Comparison of ENCODE assay signal across 2 cellular contexts in the genomic region with DNA sequence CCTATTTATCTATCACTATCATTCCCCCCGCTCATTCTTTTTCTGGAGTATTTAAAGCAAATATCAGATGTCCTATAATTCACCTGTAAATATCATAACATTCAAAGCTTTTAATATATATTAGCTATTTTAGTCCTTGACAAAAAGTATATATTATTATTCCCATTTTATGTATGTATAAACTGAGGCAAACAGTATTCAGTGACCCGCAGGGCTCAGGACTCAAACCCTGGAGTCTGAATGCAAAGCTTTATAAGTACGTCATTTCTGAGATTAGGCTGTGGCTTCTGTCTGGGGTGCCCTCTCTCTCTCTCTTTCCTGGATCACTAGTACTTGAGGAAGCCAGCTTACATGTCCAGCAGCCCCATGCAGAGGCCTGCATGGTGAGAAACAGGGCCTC.
TF ChIP-seq lines count a peak whose summit lies in the region.

No MANE protein-coding gene starts in this region.

TF ChIP-seq in HepG2, 621 proteins besides CTCF, POLR2A, EP300 and RAD21:
- TF ChIP-seq ZNF629 (CRISPR knock-in tag; conservative IDR thresholded peaks at IDR 0.05) (peak; percentile 41; the same call in 1 of the 2 replicates), ELF1 (CRISPR knock-in tag; IDR thresholded peaks at IDR 0.05) (no peak)

TF ChIP-seq in K562, 482 proteins besides CTCF, POLR2A, EP300 and RAD21:
- TF ChIP-seq PRPF4 (IDR thresholded peaks at IDR 0.05; ENCODE audit: insufficient read depth, low read depth, low read length, poor library complexity, severe bottlenecking) (no peak), ZNF592 (IDR thresholded peaks at IDR 0.05) (no peak), RBM25 (IDR thresholded peaks at IDR 0.05; ENCODE audit: low read depth, low read length, severe bottlenecking) (peak; percentile 65), BCOR (IDR thresholded peaks at IDR 0.05) (peak; percentile 45; the same call in 1 of the 2 replicates), ADNP (tag; IDR thresholded peaks at IDR 0.05) (0 out of 2 replicates have a peak, but pooled peaks have one; percentile 56)
TF ChIP-seq in K562: peak in this region for 3.
